ENCODE assay signal across 10 cellular contexts in the genomic region with DNA sequence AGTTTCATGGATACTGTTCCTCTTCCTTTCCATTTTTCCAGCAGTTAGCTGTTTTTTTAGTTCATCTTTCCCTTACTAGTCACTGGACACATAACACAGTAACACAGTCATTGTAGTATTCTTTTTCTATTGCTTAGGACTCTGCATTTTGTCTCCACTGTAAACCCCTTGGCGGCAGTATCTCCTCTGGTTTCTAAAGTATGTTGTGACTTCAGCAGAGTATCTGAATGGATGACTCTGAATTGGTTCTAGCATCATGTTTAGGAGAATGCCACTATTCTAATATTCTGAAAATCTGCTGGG. TPM values are rescaled to one million over a fixed set of nuclear protein-coding genes. Genes with fewer than 3 reads are reported as not detected.
DNase-seq lines count a peak whose midpoint lies in the region; ATAC-seq and TF ChIP-seq lines count a peak whose summit lies in the region.
"Had no signal": no experiment of that assay in that cellular context is flagged by ENCODE, and none has a peak within 500 bp of the region (broad histone marks: within the 10 kb centered on the region; RNA-seq: fewer than 3 reads in every experiment).

No MANE protein-coding gene starts in this region.

- H3K36me3 ChIP-seq in BE2C (no peaks in the 10 kb centered on the region), NT2/D1 (ENCODE audit: insufficient read depth, insufficient read length, low read length) (peaks cover 34% of the 10 kb centered on the region)
- H3K36me3 ChIP-seq: tibial artery had no signal

- peaks cover 9 to 15% of the 10 kb centered on the region in 2 donors for H3K4me1 Mint-ChIP-seq in effector memory CD8-positive, alpha-beta T cell (ENCODE audit: low read depth in 2 of 2)

- no peaks in the 10 kb centered on the region for H3K36me3 Mint-ChIP-seq in effector memory CD8-positive, alpha-beta T cell (ENCODE audit: insufficient read depth)

- H3K9me3 ChIP-seq in BE2C (no peaks in the 10 kb centered on the region), NT2/D1 (ENCODE audit: insufficient read depth, low read length) (no peaks in the 10 kb centered on the region)
- H3K9me3 ChIP-seq: tibial artery had no signal

- H3K27me3 ChIP-seq in BE2C: no peaks in the 10 kb centered on the region
- H3K27me3 ChIP-seq in NT2/D1 (ENCODE audit: insufficient read depth, insufficient read length): no peaks in the 10 kb centered on the region
- H3K27me3 ChIP-seq: tibial artery had no signal

- H3K4me1 ChIP-seq in BE2C: no peaks in the 10 kb centered on the region
- H3K4me1 ChIP-seq in NT2/D1 (ENCODE audit: insufficient read depth, insufficient read length): no peaks in the 10 kb centered on the region

- H3K9me3 Mint-ChIP-seq in effector memory CD8-positive, alpha-beta T cell: no peaks in the 10 kb centered on the region

- peak overlapping the region; percentile 11 for H3K9ac ChIP-seq in NT2/D1 (ENCODE audit: insufficient read length, low read depth)

- no peak overlapping the region for H3K27ac Mint-ChIP-seq in effector memory CD8-positive, alpha-beta T cell

- peak overlapping the region in 1 of 2 donors; percentile 25 for H3K4me3 Mint-ChIP-seq in effector memory CD8-positive, alpha-beta T cell

- DNase-seq in BE2C (peak; percentile 13), NT2/D1 (ENCODE audit: low read depth, low spot score) (no peak), fibroblast of gingiva (ENCODE audit: low read depth) (peak; percentile 25)
- DNase-seq in effector CD8-positive, alpha-beta T cell (lab: John Stamatoyannopoulos, UW): no peak
- no peak for DNase-seq in stimulated activated CD8-positive, alpha-beta memory T cell treated with anti-CD3 and anti-CD28 coated beads, Interleukin-4, amount 100 ng/mL, for 48 hours
- no peak for DNase-seq in effector memory CD8-positive, alpha-beta T cell
- DNase-seq: activated CD4-positive, alpha-beta T cell treated with anti-CD3 and anti-CD28 coated beads for 1 hour; tibial artery had no signal

- peak; percentile 28; the same call in 1 of the 2 replicates for TF ChIP-seq CTCF in BE2C (IDR thresholded peaks at IDR 0.05; ENCODE audit: low read depth, low read length)

- H3K4me3 ChIP-seq in BE2C (ENCODE audit: low read depth, low read length): peak overlapping the region; percentile 69
- no peak overlapping the region for H3K4me3 ChIP-seq in NT2/D1 (ENCODE audit: insufficient read length, low read depth)
- H3K4me3 ChIP-seq: tibial artery had no signal

- no peaks in the 10 kb centered on the region for H3K27me3 Mint-ChIP-seq in effector memory CD8-positive, alpha-beta T cell

- ATAC-seq in GM18519 (IDR thresholded peaks at IDR 0.05; ENCODE audit: low FRiP score, unreplicated experiment) (peak; percentile 30), HG02885 (IDR thresholded peaks at IDR 0.05; ENCODE audit: poor library complexity, unreplicated experiment) (no peak)
- ATAC-seq in effector memory CD8-positive, alpha-beta T cell (replicated peaks): no peak

RNA-seq across cellular contexts. Expression of gene CDC7, which starts 2.2 kb away (rescaled TPM):
- polyA plus RNA-seq in BE2C (2012; ENCODE audit: insufficient read depth, insufficient read length, low read depth): 6.7 TPM

Comparison
In these comparisons a context has a peak if more than half of its experiments do, and no peak if none do; other contexts are left out.
1. DNase-seq: peak in BE2C (single experiment) and fibroblast of gingiva (single experiment); none in NT2/D1 (single experiment), effector CD8-positive, alpha-beta T cell (single experiment), stimulated activated CD8-positive, alpha-beta memory T cell treated with anti-CD3 and anti-CD28 coated beads, Interleukin-4, amount 100 ng/mL, for 48 hours (single experiment) and effector memory CD8-positive, alpha-beta T cell (0 of 3).